ENCODE assay signal across 24 cellular contexts in genomic region chr16:72865835-72866234, GRCh38.
"Had no signal": no experiment of that assay in that cellular context is flagged by ENCODE, and none has a peak within 500 bp of the region (broad histone marks: within the 10 kb centered on the region; RNA-seq: fewer than 3 reads in every experiment).

No MANE protein-coding gene starts in this region.

- DNase-seq: Kasumi-1; MM.1S; NCI-H1092 treated with DMSO at 0.1 percent for 48 hours; NCI-H1436; NCI-H187; NCI-H2029; NCI-H2081 treated with DMSO at 0.1 percent for 48 hours; NCI-H2171; NCI-H226; NCI-H446; NCI-H510A; NCI-H524 treated with DMSO at 0.1 percent for 48 hours; NCI-H69; NCI-H774; NK-92 treated with Interleukin-12 subunit alpha and Interleukin-12 subunit beta, amount 100 ng/mL, for 24 hours; PC-3; SHP77 treated with DMSO at 0.1 percent for 48 hours; SJCRH30 had no signal

- H3K4me3 ChIP-seq: K562, SJCRH30, SK-N-MC had no signal

- ATAC-seq: K562, Panc1, PC-3 had no signal

- H3K9me3 ChIP-seq: SJCRH30 had no signal

- H3K27ac ChIP-seq: HL-60, KMS-11, RWPE1, SJCRH30, SK-N-MC had no signal

- H3K27me3 ChIP-seq: SJCRH30 had no signal

- H3K4me1 ChIP-seq: SJCRH30 had no signal
